In the genomic region with DNA sequence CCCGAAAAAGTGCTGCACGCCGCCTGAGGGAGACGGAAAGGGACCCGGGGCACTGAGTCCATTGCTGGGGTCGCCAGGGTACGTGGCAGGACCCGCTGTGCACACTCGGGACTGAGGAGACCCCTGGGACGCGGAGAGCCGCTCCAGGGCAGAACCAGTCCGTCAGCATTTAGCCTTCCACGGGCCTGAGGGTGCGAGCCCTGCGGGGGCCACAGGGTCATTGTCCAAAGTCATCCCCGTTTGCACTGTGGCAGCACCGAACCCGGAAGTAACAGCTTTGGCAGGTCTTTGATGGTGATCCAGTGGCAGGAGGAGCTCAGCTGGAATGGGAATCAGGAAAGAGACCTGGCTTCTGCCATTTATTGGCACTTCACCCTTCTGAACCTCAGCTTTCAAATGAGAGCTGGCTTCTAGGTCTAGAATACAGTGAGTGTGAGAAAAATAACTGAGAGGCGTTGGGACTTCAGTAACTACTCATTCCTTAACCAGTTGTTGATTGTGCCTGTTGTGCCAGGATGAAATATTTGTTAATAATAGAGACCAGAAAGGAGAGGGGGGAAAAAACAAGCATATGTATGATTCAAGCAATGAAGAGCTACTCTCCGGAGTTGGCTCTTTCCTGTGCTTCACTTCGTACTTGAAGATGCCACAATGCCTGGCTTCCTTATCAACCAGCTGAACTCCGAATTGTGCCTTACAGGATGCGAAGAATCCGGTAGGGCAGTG, we compare ENCODE assay signal across 8 cellular contexts. TPM values are rescaled to one million over a fixed set of nuclear protein-coding genes. Genes with fewer than 3 reads are reported as not detected.
DNase-seq lines count a peak whose midpoint lies in the region; ATAC-seq, FAIRE-seq and TF ChIP-seq lines count a peak whose summit lies in the region.

No MANE protein-coding gene starts in this region.

- POLR2A ChIA-PET in AG04450 (lab: Yijun Ruan, JAX) = interaction anchor here (0.6 to 1.6 kb wide), 6 partner anchors 15 to 67 kb away, joined by 3 to 7 read pairs (median 4); no protein-coding TSS in a partner anchor

- peaks cover 3% of the 10 kb centered on the region; the same call in 1 of the 2 replicates for H3K9me3 ChIP-seq in AG04450 (ENCODE audit: control insufficient read depth, insufficient read depth, low read length)
- no peaks in the 10 kb centered on the region for H3K9me3 ChIP-seq in Peyer's patch
- H3K9me3 ChIP-seq in ascending aorta = no peaks in the 10 kb centered on the region
- no peaks in the 10 kb centered on the region for H3K9me3 ChIP-seq in heart right ventricle
- no peaks in the 10 kb centered on the region for H3K9me3 ChIP-seq in pancreas

- no peak for DNase-seq in AG04450 (ENCODE audit: low read depth, low spot score)
- peak; percentile 66 to 86 (median 84) for DNase-seq in Peyer's patch
- peak; percentile 25 to 80 for DNase-seq in ascending aorta (ENCODE audit: low spot score in 2 of 2)
- peak; percentile 45 to 50 for DNase-seq in heart right ventricle
- DNase-seq in pancreas = peak; percentile 70 to 82 (median 78)

- H3K36me3 ChIP-seq in Peyer's patch = no peaks in the 10 kb centered on the region
- no peaks in the 10 kb centered on the region for H3K36me3 ChIP-seq in ascending aorta
- H3K36me3 ChIP-seq in heart right ventricle = no peaks in the 10 kb centered on the region
- no peaks in the 10 kb centered on the region for H3K36me3 ChIP-seq in pancreas

- WGBS in heart right ventricle, 2 donors = 1% methylated on average over 25 of the region's 25 CpGs
- 0% methylated on average over 23 to 25 of the region's 25 CpGs for WGBS in pancreas, 2 donors

- H3K4me1 ChIP-seq in Peyer's patch (peaks cover 0 to 13% (median 5%) of the 10 kb centered on the region in 4 donors), ascending aorta (peaks cover 0 to 19% of the 10 kb centered on the region in 2 donors), heart right ventricle (peaks cover 6 to 42% (median 25%) of the 10 kb centered on the region in 9 donors), pancreas (peaks cover 13 to 27% (median 26%) of the 10 kb centered on the region in 3 donors)

- no peak for FAIRE-seq in pancreas (lab: Jason Lieb, UNC)

- peak in 1 of 2 donors; percentile 56 for TF ChIP-seq POLR2A in Peyer's patch (IDR thresholded peaks at IDR 0.05)

- no peaks in the 10 kb centered on the region for H3K27me3 ChIP-seq in AG04450 (ENCODE audit: control insufficient read depth, insufficient read depth, low read length)
- H3K27me3 ChIP-seq in Peyer's patch = no peaks in the 10 kb centered on the region
- H3K27me3 ChIP-seq in ascending aorta = no peaks in the 10 kb centered on the region
- H3K27me3 ChIP-seq in heart right ventricle = no peaks in the 10 kb centered on the region
- no peaks in the 10 kb centered on the region for H3K27me3 ChIP-seq in pancreas

- CTCF ChIA-PET in AG04450 (lab: Charles Lee) = interaction anchor here (0.9 to 3.1 kb wide), 2 partner anchors 14 to 67 kb away, joined by 3 to 19 read pairs; no protein-coding TSS in a partner anchor

- ATAC-seq in GM18511 (IDR thresholded peaks at IDR 0.05; ENCODE audit: unreplicated experiment) = peak; percentile 32
- ATAC-seq in HG03159 (IDR thresholded peaks at IDR 0.05; ENCODE audit: unreplicated experiment) = peak; percentile 11
- ATAC-seq in heart right ventricle = peak; percentile 50 to 76 (median 70)
- peak; percentile 72 to 77 (median 73) for ATAC-seq in pancreas
- ATAC-seq in GM19463 (IDR thresholded peaks at IDR 0.05; ENCODE audit: unreplicated experiment) = no peak

- H3K4me3 ChIP-seq in AG04450 (ENCODE audit: low read depth, low read length) (peak overlapping the region; percentile 83), Peyer's patch (peak overlapping the region; percentile 62 to 98 (median 81)), ascending aorta (peak overlapping the region; percentile 85 to 98), heart right ventricle (peak overlapping the region; percentile 53 to 96 (median 89)), pancreas (peak overlapping the region; percentile 72 to 90 (median 81))

- no peak for TF ChIP-seq CTCF in AG04450 (IDR thresholded peaks at IDR 0.05; ENCODE audit: low read depth, low read length)
- no peak for TF ChIP-seq CTCF in Peyer's patch (IDR thresholded peaks at IDR 0.05)
- no peak for TF ChIP-seq CTCF in ascending aorta (IDR thresholded peaks at IDR 0.05)
- TF ChIP-seq CTCF in heart right ventricle (IDR thresholded peaks at IDR 0.05) = no peak
- no peak for TF ChIP-seq CTCF in pancreas (IDR thresholded peaks at IDR 0.05)

- intact Hi-C loops in ascending aorta (cut with DNase I) = loop anchor here (2.0 to 5.0 kb wide), 5 partner anchors 17 to 218 kb away; no protein-coding TSS in a partner anchor
- intact Hi-C loops in heart right ventricle (cut with DNase I) = loop anchor here in 6 of 10 donors (2.0 to 10.0 kb wide), 5 partner anchors 62 to 417 kb away; partner anchors contain the start of gene EPC1 (in 1 of the 6)
- intact Hi-C loops in pancreas (cut with DNase I) = loop anchor here in 1 of 3 donors (10.0 kb wide), 1 partner anchor 55 kb away; no protein-coding TSS in a partner anchor

- H3K27ac ChIP-seq in AG04450 (ENCODE audit: low read depth, low read length) (peak overlapping the region; percentile 91), Peyer's patch (peak overlapping the region; percentile 88 to 97 (median 95)), ascending aorta (peak overlapping the region; percentile 95 to 96), heart right ventricle (peak overlapping the region; percentile 90 to 98 (median 97)), pancreas (peak overlapping the region; percentile 94 to 99 (median 97))

RNA-seq across cellular contexts. Expression of gene ARHGAP12, which starts 0.8 kb away (rescaled TPM):
- polyA plus RNA-seq in AG04450 (2011; rRNA removed) (19.2 and 26.3 TPM in 2 replicates), heart right ventricle (10 to 100 TPM in 1 of 2 donors, 1 to 10 TPM in 1; 7.6 to 35.2 TPM), pancreas (10 to 100 TPM; 24.7 to 30.1 TPM)
- 22.5 and 41.6 TPM in 2 replicates for polyA minus RNA-seq in AG04450 (2011; rRNA and poly(A)+ RNA removed)
- total RNA-seq in Peyer's patch (10 to 100 TPM; 46.7 to 56.9 (median 52.4) TPM), ascending aorta (11.4 TPM), heart right ventricle (10 to 100 TPM; 16.7 to 25.6 (median 21.0) TPM), pancreas (10 to 100 TPM; 16.3 to 27.0 (median 21.3) TPM)
